Comparison of ENCODE assay signal across 1 cellular context in the genomic region with DNA sequence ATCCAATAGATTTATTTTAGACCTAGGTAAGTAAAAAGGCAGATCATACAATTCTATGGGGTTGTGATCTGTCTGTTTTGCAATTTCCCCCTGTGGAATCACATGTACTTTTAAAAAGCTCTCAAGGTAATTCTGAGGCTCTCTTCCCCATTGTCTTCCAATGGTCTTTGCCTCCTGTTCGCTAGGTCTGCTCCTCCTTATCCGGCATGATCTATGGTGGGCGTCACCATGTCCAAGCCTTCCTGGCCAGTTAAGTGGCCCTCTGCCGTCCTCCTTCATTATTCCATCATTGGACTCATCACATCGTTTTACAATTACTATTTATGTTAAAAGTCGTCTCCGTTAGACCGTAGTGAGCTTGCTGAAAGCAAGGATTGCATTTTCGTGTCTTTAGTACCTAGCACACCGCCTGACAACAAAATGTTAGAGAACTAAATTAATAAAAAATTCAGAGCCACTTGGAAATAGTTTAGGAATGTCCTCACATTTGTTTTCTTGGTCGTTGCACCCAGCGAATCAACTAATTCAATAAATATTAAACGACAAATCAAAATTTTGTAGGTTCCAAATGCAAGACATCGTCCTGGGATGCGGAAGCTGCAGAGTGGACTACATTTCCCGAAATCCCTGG.
A peak's percentile ranks its signal among the peaks of the same experiment; 100 is the strongest.
TF ChIP-seq lines count a peak whose summit lies in the region.

No MANE protein-coding gene starts in this region.

TF ChIP-seq in K562, 482 proteins besides CTCF, POLR2A, EP300 and RAD21 (continued from another document and continues in another):
- TF ChIP-seq POLR2AphosphoS5 (IDR thresholded peaks at IDR 0.05; ENCODE audit: control insufficient read depth, insufficient read depth, low read depth, low read length): no peak; the same call in 1 of the 2 replicates
- TF ChIP-seq HMGXB4 (CRISPR knock-in tag; IDR thresholded peaks at IDR 0.05): no peak
- peak; percentile 56 for TF ChIP-seq TBP (optimal IDR thresholded peaks at IDR 0.05; ENCODE audit: low read depth, low read length)
- TF ChIP-seq ZNF263 (CRISPR knock-in tag; IDR thresholded peaks at IDR 0.05; ENCODE audit: borderline replicate concordance): no peak
- TF ChIP-seq ZNF668 (CRISPR knock-in tag; IDR thresholded peaks at IDR 0.05): no peak
- no peak; the same call in 1 of the 2 replicates for TF ChIP-seq TAF7 (tag; IDR thresholded peaks at IDR 0.05)
- TF ChIP-seq ZNF79 (CRISPR knock-in tag; IDR thresholded peaks at IDR 0.05; ENCODE audit: low read depth): no peak
- no peak for TF ChIP-seq HINFP (tag; conservative IDR thresholded peaks at IDR 0.05; ENCODE audit: low read depth)
- TF ChIP-seq, protein P1, sequence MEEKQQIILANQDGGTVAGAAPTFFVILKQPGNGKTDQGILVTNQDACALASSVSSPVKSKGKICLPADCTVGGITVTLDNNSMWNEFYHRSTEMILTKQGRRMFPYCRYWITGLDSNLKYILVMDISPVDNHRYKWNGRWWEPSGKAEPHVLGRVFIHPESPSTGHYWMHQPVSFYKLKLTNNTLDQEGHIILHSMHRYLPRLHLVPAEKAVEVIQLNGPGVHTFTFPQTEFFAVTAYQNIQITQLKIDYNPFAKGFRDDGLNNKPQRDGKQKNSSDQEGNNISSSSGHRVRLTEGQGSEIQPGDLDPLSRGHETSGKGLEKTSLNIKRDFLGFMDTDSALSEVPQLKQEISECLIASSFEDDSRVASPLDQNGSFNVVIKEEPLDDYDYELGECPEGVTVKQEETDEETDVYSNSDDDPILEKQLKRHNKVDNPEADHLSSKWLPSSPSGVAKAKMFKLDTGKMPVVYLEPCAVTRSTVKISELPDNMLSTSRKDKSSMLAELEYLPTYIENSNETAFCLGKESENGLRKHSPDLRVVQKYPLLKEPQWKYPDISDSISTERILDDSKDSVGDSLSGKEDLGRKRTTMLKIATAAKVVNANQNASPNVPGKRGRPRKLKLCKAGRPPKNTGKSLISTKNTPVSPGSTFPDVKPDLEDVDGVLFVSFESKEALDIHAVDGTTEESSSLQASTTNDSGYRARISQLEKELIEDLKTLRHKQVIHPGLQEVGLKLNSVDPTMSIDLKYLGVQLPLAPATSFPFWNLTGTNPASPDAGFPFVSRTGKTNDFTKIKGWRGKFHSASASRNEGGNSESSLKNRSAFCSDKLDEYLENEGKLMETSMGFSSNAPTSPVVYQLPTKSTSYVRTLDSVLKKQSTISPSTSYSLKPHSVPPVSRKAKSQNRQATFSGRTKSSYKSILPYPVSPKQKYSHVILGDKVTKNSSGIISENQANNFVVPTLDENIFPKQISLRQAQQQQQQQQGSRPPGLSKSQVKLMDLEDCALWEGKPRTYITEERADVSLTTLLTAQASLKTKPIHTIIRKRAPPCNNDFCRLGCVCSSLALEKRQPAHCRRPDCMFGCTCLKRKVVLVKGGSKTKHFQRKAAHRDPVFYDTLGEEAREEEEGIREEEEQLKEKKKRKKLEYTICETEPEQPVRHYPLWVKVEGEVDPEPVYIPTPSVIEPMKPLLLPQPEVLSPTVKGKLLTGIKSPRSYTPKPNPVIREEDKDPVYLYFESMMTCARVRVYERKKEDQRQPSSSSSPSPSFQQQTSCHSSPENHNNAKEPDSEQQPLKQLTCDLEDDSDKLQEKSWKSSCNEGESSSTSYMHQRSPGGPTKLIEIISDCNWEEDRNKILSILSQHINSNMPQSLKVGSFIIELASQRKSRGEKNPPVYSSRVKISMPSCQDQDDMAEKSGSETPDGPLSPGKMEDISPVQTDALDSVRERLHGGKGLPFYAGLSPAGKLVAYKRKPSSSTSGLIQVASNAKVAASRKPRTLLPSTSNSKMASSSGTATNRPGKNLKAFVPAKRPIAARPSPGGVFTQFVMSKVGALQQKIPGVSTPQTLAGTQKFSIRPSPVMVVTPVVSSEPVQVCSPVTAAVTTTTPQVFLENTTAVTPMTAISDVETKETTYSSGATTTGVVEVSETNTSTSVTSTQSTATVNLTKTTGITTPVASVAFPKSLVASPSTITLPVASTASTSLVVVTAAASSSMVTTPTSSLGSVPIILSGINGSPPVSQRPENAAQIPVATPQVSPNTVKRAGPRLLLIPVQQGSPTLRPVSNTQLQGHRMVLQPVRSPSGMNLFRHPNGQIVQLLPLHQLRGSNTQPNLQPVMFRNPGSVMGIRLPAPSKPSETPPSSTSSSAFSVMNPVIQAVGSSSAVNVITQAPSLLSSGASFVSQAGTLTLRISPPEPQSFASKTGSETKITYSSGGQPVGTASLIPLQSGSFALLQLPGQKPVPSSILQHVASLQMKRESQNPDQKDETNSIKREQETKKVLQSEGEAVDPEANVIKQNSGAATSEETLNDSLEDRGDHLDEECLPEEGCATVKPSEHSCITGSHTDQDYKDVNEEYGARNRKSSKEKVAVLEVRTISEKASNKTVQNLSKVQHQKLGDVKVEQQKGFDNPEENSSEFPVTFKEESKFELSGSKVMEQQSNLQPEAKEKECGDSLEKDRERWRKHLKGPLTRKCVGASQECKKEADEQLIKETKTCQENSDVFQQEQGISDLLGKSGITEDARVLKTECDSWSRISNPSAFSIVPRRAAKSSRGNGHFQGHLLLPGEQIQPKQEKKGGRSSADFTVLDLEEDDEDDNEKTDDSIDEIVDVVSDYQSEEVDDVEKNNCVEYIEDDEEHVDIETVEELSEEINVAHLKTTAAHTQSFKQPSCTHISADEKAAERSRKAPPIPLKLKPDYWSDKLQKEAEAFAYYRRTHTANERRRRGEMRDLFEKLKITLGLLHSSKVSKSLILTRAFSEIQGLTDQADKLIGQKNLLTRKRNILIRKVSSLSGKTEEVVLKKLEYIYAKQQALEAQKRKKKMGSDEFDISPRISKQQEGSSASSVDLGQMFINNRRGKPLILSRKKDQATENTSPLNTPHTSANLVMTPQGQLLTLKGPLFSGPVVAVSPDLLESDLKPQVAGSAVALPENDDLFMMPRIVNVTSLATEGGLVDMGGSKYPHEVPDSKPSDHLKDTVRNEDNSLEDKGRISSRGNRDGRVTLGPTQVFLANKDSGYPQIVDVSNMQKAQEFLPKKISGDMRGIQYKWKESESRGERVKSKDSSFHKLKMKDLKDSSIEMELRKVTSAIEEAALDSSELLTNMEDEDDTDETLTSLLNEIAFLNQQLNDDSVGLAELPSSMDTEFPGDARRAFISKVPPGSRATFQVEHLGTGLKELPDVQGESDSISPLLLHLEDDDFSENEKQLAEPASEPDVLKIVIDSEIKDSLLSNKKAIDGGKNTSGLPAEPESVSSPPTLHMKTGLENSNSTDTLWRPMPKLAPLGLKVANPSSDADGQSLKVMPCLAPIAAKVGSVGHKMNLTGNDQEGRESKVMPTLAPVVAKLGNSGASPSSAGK (IDR thresholded peaks at IDR 0.05): peak; percentile 37; the same call in 1 of the 2 replicates
- TF ChIP-seq MEF2A (IDR thresholded peaks at IDR 0.05; ENCODE audit: control insufficient read depth, low read depth, low read length): no peak
- no peak for TF ChIP-seq ZNF316 (IDR thresholded peaks at IDR 0.05)
- TF ChIP-seq RBM39 (optimal IDR thresholded peaks at IDR 0.05; ENCODE audit: low read depth, low read length): no peak
- peak in 1 of 2 experiments; percentile 47; a peak in 1 of 4 replicates for TF ChIP-seq TBL1XR1 (IDR thresholded peaks at IDR 0.05; ENCODE audit: low read length in 2 of 2)
- peak; percentile 13 for TF ChIP-seq ZBTB8A (IDR thresholded peaks at IDR 0.05; ENCODE audit: partially characterized antibody)
- no peak for TF ChIP-seq ZNF696 (CRISPR knock-in tag; conservative IDR thresholded peaks at IDR 0.05)
- TF ChIP-seq CBX3 (IDR thresholded peaks at IDR 0.05; ENCODE audit: borderline replicate concordance in 1 of 2, low read length in 2 of 2): 0 out of 3 replicates have a peak, but pooled peaks of 1 of the 2 experiments have one; percentile 13
- TF ChIP-seq TCFL5 (CRISPR knock-in tag; conservative IDR thresholded peaks at IDR 0.05): no peak
- TF ChIP-seq ZZZ3 (IDR thresholded peaks at IDR 0.05): no peak
- TF ChIP-seq ZNF407 (IDR thresholded peaks at IDR 0.05; ENCODE audit: low read depth): no peak
- TF ChIP-seq JUN (IDR thresholded peaks at IDR 0.05; ENCODE audit: borderline replicate concordance, low read depth, low read length): peak; percentile 49; the same call in 1 of the 2 replicates
- TF ChIP-seq JUN (CRISPR knock-in tag; IDR thresholded peaks at IDR 0.05; ENCODE audit: borderline replicate concordance): no peak
- no peak for TF ChIP-seq SP2 (IDR thresholded peaks at IDR 0.05; ENCODE audit: extremely low read depth, low read depth, low read length, poor library complexity, severe bottlenecking)
- TF ChIP-seq NCOA1 (IDR thresholded peaks at IDR 0.05; ENCODE audit: low read depth): peak; percentile 19; the same call in 1 of the 2 replicates
- TF ChIP-seq E2F1 (CRISPR knock-in tag; IDR thresholded peaks at IDR 0.05): no peak
- peak; percentile 16; the same call in 1 of the 2 replicates for TF ChIP-seq HDAC2 (IDR thresholded peaks at IDR 0.05)
- peak; percentile 99 for TF ChIP-seq ELF1 (tag; IDR thresholded peaks at IDR 0.05)
- no peak for TF ChIP-seq PTTG1 (tag; IDR thresholded peaks at IDR 0.05; ENCODE audit: low read depth)
- peak; percentile 56 for TF ChIP-seq NBN (IDR thresholded peaks at IDR 0.05; ENCODE audit: low read depth)
- no peak for TF ChIP-seq MEF2D (tag; conservative IDR thresholded peaks at IDR 0.05; ENCODE audit: low read depth)
- no peak for TF ChIP-seq CHCHD3 (CRISPR knock-in tag; IDR thresholded peaks at IDR 0.05)
- peak; percentile 81 for TF ChIP-seq ZNF644 (tag; IDR thresholded peaks at IDR 0.05; ENCODE audit: low read depth)
